20 cellular contexts compared by ENCODE assay signal in genomic region chr10:124497196-124497990, GRCh38. TPM values are rescaled to one million over a fixed set of nuclear protein-coding genes. Genes with fewer than 3 reads are reported as not detected.
A peak's percentile ranks its signal among the peaks of the same experiment; 100 is the strongest.
DNase-seq lines count a peak whose midpoint lies in the region; ATAC-seq lines count a peak whose summit lies in the region.
"Had no signal": no experiment of that assay in that cellular context is flagged by ENCODE, and none has a peak within 500 bp of the region (broad histone marks: within the 10 kb centered on the region; RNA-seq: fewer than 3 reads in every experiment).

No MANE protein-coding gene starts in this region.

- H3K27me3 Mint-ChIP-seq in CD4-positive, alpha-beta memory T cell: no peaks in the 10 kb centered on the region
- H3K27me3 Mint-ChIP-seq: IgD-negative memory B cell had no signal

- no peak overlapping the region for H3K4me3 Mint-ChIP-seq in CD4-positive, alpha-beta memory T cell
- H3K4me3 Mint-ChIP-seq: HFFc6 had no signal

- H3K36me3 ChIP-seq in CD4-positive, alpha-beta memory T cell (ENCODE audit: insufficient read depth, low read length): no peaks in the 10 kb centered on the region
- H3K36me3 ChIP-seq: SJCRH30 had no signal

- H3K36me3 Mint-ChIP-seq in CD4-positive, alpha-beta memory T cell: peaks cover 23 to 24% of the 10 kb centered on the region in 2 donors

- POLR2A ChIA-PET in CD4-positive, alpha-beta memory T cell (lab: Charles Lee; ENCODE audit: partially characterized antibody): no interaction called here

- intact Hi-C loops in Right ventricle myocardium superior (cut with DNase I) (no loop called here), right cardiac atrium (cut with DNase I) (no loop called here)
- intact Hi-C loops in CD4-positive, alpha-beta memory T cell (cut with micrococcal nuclease): no loop called here

- no peaks in the 10 kb centered on the region for H3K9me3 ChIP-seq in right cardiac atrium (ENCODE audit: control insufficient read depth, low read length)
- no peaks in the 10 kb centered on the region for H3K9me3 ChIP-seq in CD4-positive, alpha-beta memory T cell (ENCODE audit: control insufficient read depth in 1 of 2, low read length in 2 of 2)
- H3K9me3 ChIP-seq: SJCRH30 had no signal

- peak; percentile 97 for ATAC-seq in Right ventricle myocardium superior (ENCODE audit: poor library complexity)
- ATAC-seq in right cardiac atrium: no peak
- ATAC-seq in left lobe of liver: peak; percentile 45
- ATAC-seq in HG02759 (IDR thresholded peaks at IDR 0.05; ENCODE audit: unreplicated experiment): no peak

- 75% methylated on average over 16 of the region's 16 CpGs for WGBS in right cardiac atrium

- peaks cover 0 to 6% (median 3%) of the 10 kb centered on the region in 8 donors for H3K9me3 Mint-ChIP-seq in CD4-positive, alpha-beta memory T cell
- H3K9me3 Mint-ChIP-seq: HFFc6 had no signal

- no peak overlapping the region for H3K27ac ChIP-seq in right cardiac atrium (ENCODE audit: low read length)
- H3K27ac ChIP-seq in CD4-positive, alpha-beta memory T cell (ENCODE audit: low read depth, low read length): no peak overlapping the region
- H3K27ac ChIP-seq: C4-2B, GM23248, HL-60, SJCRH30 had no signal

- DNase-seq in Right ventricle myocardium superior: peak; percentile 74
- DNase-seq in right cardiac atrium: no peak
- peak; percentile 16 for DNase-seq in cerebellar cortex (ENCODE audit: low spot score)
- DNase-seq in left lobe of liver (ENCODE audit: low spot score): no peak
- DNase-seq in superior temporal gyrus (ENCODE audit: extremely low spot score): no peak
- no peak for DNase-seq in CD4-positive, alpha-beta memory T cell
- no peak for DNase-seq in activated CD4-positive, alpha-beta T cell treated with anti-CD3 and anti-CD28 coated beads, Interleukin-2, amount 50 U/mL, for 48 hours
- DNase-seq: DMS153; GM23248; HFFc6; NCI-H1105; NCI-H1694 treated with DMSO at 0.1 percent for 48 hours; NK-92 treated with Interleukin-12 subunit alpha and Interleukin-12 subunit beta, amount 100 ng/mL, for 24 hours; SJCRH30 had no signal

- H3K4me1 Mint-ChIP-seq in CD4-positive, alpha-beta memory T cell: peaks cover 1 to 14% (median 3%) of the 10 kb centered on the region in 4 donors

- CTCF ChIA-PET in CD4-positive, alpha-beta memory T cell (lab: Charles Lee; ENCODE audit: partially characterized antibody): interaction anchor here (0.7 kb wide), 1 partner anchor 35 kb away, joined by 3 read pairs; no protein-coding TSS in a partner anchor

- no peaks in the 10 kb centered on the region for H3K4me1 ChIP-seq in right cardiac atrium (ENCODE audit: control insufficient read depth, insufficient read depth, low read length)
- peaks cover 4% of the 10 kb centered on the region for H3K4me1 ChIP-seq in CD4-positive, alpha-beta memory T cell (ENCODE audit: insufficient read depth, low read length)
- H3K4me1 ChIP-seq: SJCRH30 had no signal

- no peak overlapping the region for H3K4me3 ChIP-seq in right cardiac atrium (ENCODE audit: low read length)
- H3K4me3 ChIP-seq in CD4-positive, alpha-beta memory T cell (ENCODE audit: low read length in 2 of 2): no peak overlapping the region
- H3K4me3 ChIP-seq: GM23248, SJCRH30 had no signal

- no peak overlapping the region for H3K27ac Mint-ChIP-seq in CD4-positive, alpha-beta memory T cell
- H3K27ac Mint-ChIP-seq: HFFc6, IgD-negative memory B cell had no signal

- H3K27me3 ChIP-seq in right cardiac atrium (ENCODE audit: control insufficient read depth, insufficient read depth): no peaks in the 10 kb centered on the region
- H3K27me3 ChIP-seq in CD4-positive, alpha-beta memory T cell (ENCODE audit: insufficient read depth, low read length): no peaks in the 10 kb centered on the region
- H3K27me3 ChIP-seq: SJCRH30 had no signal

RNA-seq across cellular contexts. Expression of gene LHPP, which starts 35.8 kb away (rescaled TPM):
- total RNA-seq in Right ventricle myocardium superior: 7.4 TPM
- 10 to 100 TPM; 18.3 to 24.9 (median 20.0) TPM for total RNA-seq in right cardiac atrium
- polyA plus RNA-seq in right cardiac atrium: 17.8 TPM
- total RNA-seq in left lobe of liver: 52.0 TPM
- total RNA-seq in CD4-positive, alpha-beta memory T cell: 10 to 100 TPM; 17.9 to 18.3 TPM
- 10 to 100 TPM; 20.1 to 22.4 TPM for polyA plus RNA-seq in CD4-positive, alpha-beta memory T cell

RNA-seq across cellular contexts. Expression of gene NKX1-2, which starts 47.6 kb away (rescaled TPM):
- not detected for total RNA-seq in Right ventricle myocardium superior
- not detected for total RNA-seq in right cardiac atrium
- polyA plus RNA-seq in right cardiac atrium: not detected
- total RNA-seq in left lobe of liver: 0.05 TPM
- total RNA-seq in CD4-positive, alpha-beta memory T cell: not detected
- not detected for polyA plus RNA-seq in CD4-positive, alpha-beta memory T cell
- total RNA-seq: GM23248, HFFc6, LHCN-M2, OCI-LY7 had no signal
- polyA plus RNA-seq: GM23248, IgD-negative memory B cell had no signal

Comparison
In these comparisons a context has a peak if more than half of its experiments do, and no peak if none do; other contexts are left out.
1. ATAC-seq: peak in Right ventricle myocardium superior (single experiment) and left lobe of liver (single experiment); none in right cardiac atrium (0 of 2) and HG02759 (single experiment).
2. DNase-seq: peak in Right ventricle myocardium superior (single experiment) and cerebellar cortex (single experiment); none in right cardiac atrium (0 of 3), left lobe of liver (single experiment), superior temporal gyrus (single experiment), CD4-positive, alpha-beta memory T cell (0 of 5) and activated CD4-positive, alpha-beta T cell treated with anti-CD3 and anti-CD28 coated beads, Interleukin-2, amount 50 U/mL, for 48 hours (0 of 2).